8 cellular contexts compared by ENCODE assay signal in the genomic region with DNA sequence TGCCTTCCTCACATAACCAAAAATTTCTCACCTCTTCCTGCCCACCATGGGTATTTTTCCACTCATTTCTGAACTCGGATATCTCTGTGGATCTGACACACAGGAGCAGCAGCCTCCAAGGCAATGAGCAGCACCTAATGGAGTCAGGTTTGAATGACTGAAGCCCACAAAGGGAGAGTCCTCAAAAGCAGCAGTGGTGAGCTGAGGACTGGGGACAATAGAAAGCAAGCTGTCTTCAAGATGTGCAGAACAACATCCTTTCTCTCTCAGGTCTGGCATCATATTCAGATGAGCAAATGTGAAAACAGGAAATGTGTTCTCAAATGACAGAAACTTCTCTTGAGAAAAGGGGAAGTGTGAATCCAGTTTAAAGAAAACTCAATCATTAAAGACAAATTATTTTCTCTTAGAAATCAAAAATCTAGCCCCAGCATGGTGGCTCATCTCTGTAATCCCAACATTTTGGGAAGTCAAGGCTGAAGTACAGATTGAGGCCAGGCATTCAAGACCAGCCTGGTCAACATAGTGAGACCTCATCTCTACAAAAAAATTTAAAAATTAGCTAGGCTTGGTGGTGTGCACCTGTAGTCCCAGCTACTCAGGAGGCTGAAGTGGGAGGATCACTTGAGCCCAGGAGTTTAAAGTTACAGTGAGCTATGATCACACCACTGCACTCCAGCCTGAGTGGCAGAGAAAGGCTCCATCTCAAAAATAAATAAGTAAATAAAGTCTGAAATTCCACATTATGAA. TPM values are rescaled to one million over a fixed set of nuclear protein-coding genes. Genes with fewer than 3 reads are reported as not detected.
A peak's percentile ranks its signal among the peaks of the same experiment; 100 is the strongest.
DNase-seq lines count a peak whose midpoint lies in the region; ATAC-seq and TF ChIP-seq lines count a peak whose summit lies in the region.

No MANE protein-coding gene starts in this region.

- CTCF ChIA-PET in A673 (lab: Charles Lee): no interaction called here

- H3K4me1 ChIP-seq in Karpas-422 (ENCODE audit: low read length) (peaks cover 13% of the 10 kb centered on the region), left lung (no peaks in the 10 kb centered on the region), A673 (ENCODE audit: insufficient read depth, low read length, poor library complexity, severe bottlenecking) (no peaks in the 10 kb centered on the region), sigmoid colon (no peaks in the 10 kb centered on the region)

- no peak overlapping the region for H3K9ac ChIP-seq in Karpas-422 (ENCODE audit: low read length)

- H3K36me3 ChIP-seq in Karpas-422 (ENCODE audit: insufficient read depth, low read length) (no peaks in the 10 kb centered on the region), left lung (no peaks in the 10 kb centered on the region), A673 (ENCODE audit: insufficient read depth, low read length, poor library complexity, severe bottlenecking) (no peaks in the 10 kb centered on the region), sigmoid colon (no peaks in the 10 kb centered on the region)

- H4K20me1 ChIP-seq in Karpas-422 (ENCODE audit: insufficient read depth, low read depth, low read length): no peaks in the 10 kb centered on the region

- TF ChIP-seq CTCF in left lung (IDR thresholded peaks at IDR 0.05) (no peak), A673 (conservative IDR thresholded peaks at IDR 0.05; ENCODE audit: low read depth, low read length) (no peak), sigmoid colon (IDR thresholded peaks at IDR 0.05) (no peak)

- H3K4me3 Mint-ChIP-seq in activated naive CD8-positive, alpha-beta T cell treated with anti-CD3 and anti-CD28 coated beads, Interleukin-2, amount 10 ng/mL, durations not matched to agents 7 days and 5 days: peak overlapping the region; percentile 77

- H3K9me2 ChIP-seq in Karpas-422 (replicated peaks; ENCODE audit: insufficient read depth, low read length): no peaks in the 10 kb centered on the region

- peak overlapping the region; percentile 15 for H3K4me2 ChIP-seq in Karpas-422 (ENCODE audit: low read depth, low read length, poor library complexity, severe bottlenecking)

- TF ChIP-seq POLR2A in sigmoid colon (IDR thresholded peaks at IDR 0.05): no peak

- no TSS peak for BruUV-seq in A673 (replicated peaks; lab: Mats Ljungman, UMichigan)

- H3K27ac ChIP-seq in Karpas-422 (ENCODE audit: low read length): no peak overlapping the region
- H3K27ac ChIP-seq in left lung: no peak overlapping the region
- H3K27ac ChIP-seq in A673 (ENCODE audit: low read depth, low read length, poor library complexity, severe bottlenecking): no peak overlapping the region
- no peak overlapping the region for H3K27ac ChIP-seq in sigmoid colon

- H3K36me3 Mint-ChIP-seq in activated naive CD8-positive, alpha-beta T cell treated with anti-CD3 and anti-CD28 coated beads, Interleukin-2, amount 10 ng/mL, durations not matched to agents 7 days and 5 days: no peaks in the 10 kb centered on the region

- POLR2A ChIA-PET in activated naive CD8-positive, alpha-beta T cell treated with anti-CD3 and anti-CD28 coated beads, Interleukin-2, amount 10 ng/mL, durations not matched to agents 7 days and 5 days (lab: Charles Lee): no interaction called here
- POLR2A ChIA-PET in A673 (lab: Charles Lee; ENCODE audit: low non-redundant PET): no interaction called here

- ATAC-seq in GM18517 (IDR thresholded peaks at IDR 0.05; ENCODE audit: unreplicated experiment): peak; percentile 98
- peak; percentile 99 for ATAC-seq in GM21576 (IDR thresholded peaks at IDR 0.05; ENCODE audit: unreplicated experiment)
- ATAC-seq in activated naive CD8-positive, alpha-beta T cell treated with anti-CD3 and anti-CD28 coated beads, Interleukin-2, amount 10 ng/mL, durations not matched to agents 7 days and 5 days (ENCODE audit: low read depth): peak; percentile 99
- no peak for ATAC-seq in left lung

- no peak overlapping the region for H3K4me3 ChIP-seq in Karpas-422 (ENCODE audit: low read length)
- H3K4me3 ChIP-seq in left lung: no peak overlapping the region
- no peak overlapping the region for H3K4me3 ChIP-seq in A673 (ENCODE audit: low read depth, low read length, poor library complexity, severe bottlenecking)
- H3K4me3 ChIP-seq in sigmoid colon: no peak overlapping the region

- H3K9me3 Mint-ChIP-seq in activated naive CD8-positive, alpha-beta T cell treated with anti-CD3 and anti-CD28 coated beads, Interleukin-2, amount 10 ng/mL, durations not matched to agents 7 days and 5 days: no peaks in the 10 kb centered on the region

- peak overlapping the region; percentile 98 for H3K27ac Mint-ChIP-seq in activated naive CD8-positive, alpha-beta T cell treated with anti-CD3 and anti-CD28 coated beads, Interleukin-2, amount 10 ng/mL, durations not matched to agents 7 days and 5 days

- intact Hi-C loops in left lung (cut with DNase I) (no loop called here), A673 (cut with micrococcal nuclease; ENCODE audit: unreplicated experiment) (no loop called here), sigmoid colon (cut with DNase I) (no loop called here)

- H3K79me2 ChIP-seq in Karpas-422 (ENCODE audit: low read length): no peaks in the 10 kb centered on the region

- DNase-seq in Karpas-422 (peak; percentile 71), NCI-H187 (lab: John Stamatoyannopoulos, UW) (no peak), left lung (no peak), A673 (ENCODE audit: low spot score) (no peak), sigmoid colon (no peak)
- DNase-seq in activated naive CD8-positive, alpha-beta T cell treated with anti-CD3 and anti-CD28 coated beads, Interleukin-2, amount 10 ng/mL, durations not matched to agents 7 days and 5 days: peak; percentile 37

- H3K9me3 ChIP-seq in Karpas-422 (ENCODE audit: low read length) (no peaks in the 10 kb centered on the region), left lung (no peaks in the 10 kb centered on the region), A673 (ENCODE audit: low read depth, low read length, poor library complexity, severe bottlenecking) (no peaks in the 10 kb centered on the region), sigmoid colon (no peaks in the 10 kb centered on the region)

- no peak overlapping the region for H2AFZ ChIP-seq in Karpas-422 (ENCODE audit: low read length)

- H3K27me3 ChIP-seq in Karpas-422 (ENCODE audit: low read length) (no peaks in the 10 kb centered on the region), left lung (no peaks in the 10 kb centered on the region), A673 (replicated peaks; ENCODE audit: insufficient read depth, low read depth, low read length, poor library complexity) (peaks cover 4% of the 10 kb centered on the region), sigmoid colon (no peaks in the 10 kb centered on the region)

- no peaks in the 10 kb centered on the region for H3K27me3 Mint-ChIP-seq in activated naive CD8-positive, alpha-beta T cell treated with anti-CD3 and anti-CD28 coated beads, Interleukin-2, amount 10 ng/mL, durations not matched to agents 7 days and 5 days

- WGBS in sigmoid colon, 2 donors: 49 to 67% methylated on average over 1 of the region's 1 CpG

- no peak for TF ChIP-seq EP300 in sigmoid colon (IDR thresholded peaks at IDR 0.05)

- H3K4me1 Mint-ChIP-seq in activated naive CD8-positive, alpha-beta T cell treated with anti-CD3 and anti-CD28 coated beads, Interleukin-2, amount 10 ng/mL, durations not matched to agents 7 days and 5 days: peaks cover 17% of the 10 kb centered on the region

RNA-seq across cellular contexts. Expression of a gene that starts 54.2 kb away (rescaled TPM):
- not detected in 2 replicates for total RNA-seq in Karpas-422 (2014; rRNA removed; shearing (Covaris generic); ENCODE audit: low replicate concordance)
- total RNA-seq in activated naive CD8-positive, alpha-beta T cell treated with anti-CD3 and anti-CD28 coated beads, Interleukin-2, amount 10 ng/mL, durations not matched to agents 7 days and 5 days: 1 to 10 TPM; 4.8 to 5.4 TPM
- total RNA-seq in left lung (not detected), A673 (2021) (not detected in 2 replicates), sigmoid colon (not detected)
- polyA plus RNA-seq in sigmoid colon: under 1 TPM in 1 of 3 donors, not detected in 2; 0.93 TPM

Comparison
In these comparisons a context has a peak if more than half of its experiments do, and no peak if none do; other contexts are left out.
1. DNase-seq: peak in Karpas-422 (single experiment) and activated naive CD8-positive, alpha-beta T cell treated with anti-CD3 and anti-CD28 coated beads, Interleukin-2, amount 10 ng/mL, durations not matched to agents 7 days and 5 days (single experiment); none in NCI-H187 (0 of 2), left lung (0 of 2), A673 (single experiment) and sigmoid colon (single experiment).